20 cellular contexts compared by ENCODE assay signal in the genomic region with DNA sequence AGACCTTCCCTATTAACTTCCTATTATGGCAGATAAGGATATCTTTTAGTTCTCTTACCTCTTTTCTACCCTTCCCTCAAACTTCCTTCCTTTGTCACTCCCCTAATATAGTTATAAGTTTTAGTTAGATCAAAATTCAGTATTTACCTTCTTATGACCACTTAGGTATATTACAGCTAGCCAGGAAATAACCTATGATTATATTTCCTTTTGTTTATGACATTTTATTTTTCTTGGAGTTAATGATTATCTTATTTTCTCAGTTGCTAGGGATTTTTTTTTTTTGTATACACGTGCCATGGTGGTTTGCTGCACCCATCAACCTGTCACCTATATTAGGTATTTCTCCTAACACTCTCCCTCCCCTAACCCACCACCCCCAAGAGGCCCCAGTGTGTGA.
DNase-seq lines count a peak whose midpoint lies in the region; ATAC-seq, FAIRE-seq and TF ChIP-seq lines count a peak whose summit lies in the region.
"Had no signal": no experiment of that assay in that cellular context is flagged by ENCODE, and none has a peak within 500 bp of the region (broad histone marks: within the 10 kb centered on the region; RNA-seq: fewer than 3 reads in every experiment).

No MANE protein-coding gene starts in this region.

- H3K4me3 ChIP-seq in mucosa of descending colon = no peak overlapping the region
- H3K4me3 ChIP-seq: BLaER1 treated with 17β-estradiol and CSF1 and Interleukin-3, amounts not matched to agents 10 nM and 100 nM had no signal

- no peaks in the 10 kb centered on the region for H3K36me3 ChIP-seq in mucosa of descending colon (ENCODE audit: low read depth)
- H3K36me3 ChIP-seq: BLaER1 treated with 17β-estradiol and CSF1 and Interleukin-3, amounts not matched to agents 10 nM and 100 nM had no signal

- no peak for DNase-seq in left colon
- DNase-seq in mucosa of descending colon = peak in 1 of 3 donors; percentile 23
- no peak for DNase-seq in effector CD8-positive, alpha-beta T cell (lab: John Stamatoyannopoulos, UW)
- no peak for DNase-seq in AG20443 (ENCODE audit: low spot score)
- DNase-seq: 8988T; ACHN; AML-193; Caco-2; Calu3; CD4-positive, alpha-beta T cell; CD8-positive, alpha-beta T cell; DMS79 treated with DMSO at 0.1 percent for 48 hours; GF-D8 had no signal

- H3K9me3 ChIP-seq in mucosa of descending colon = no peaks in the 10 kb centered on the region
- H3K9me3 ChIP-seq: BLaER1 treated with 17β-estradiol and CSF1 and Interleukin-3, amounts not matched to agents 10 nM and 100 nM; Caco-2 had no signal

- no peak for TF ChIP-seq CTCF in mucosa of descending colon (IDR thresholded peaks at IDR 0.05)

- peak; percentile 85 for ATAC-seq in left colon
- ATAC-seq in mucosa of descending colon = peak; percentile 79
- ATAC-seq: CD8-positive, alpha-beta T cell had no signal

- peak; percentile 75 for FAIRE-seq in islet of Langerhans (lab: Jason Lieb, UNC)
- FAIRE-seq: A204.1, D721Med, G401.6, GM12891, GM19239 had no signal

- intact Hi-C loops in left colon (cut with DNase I, micrococcal nuclease) (loop anchor here in 1 of 2 donors (10.0 kb wide), 1 partner anchor 49 kb away; no protein-coding TSS in a partner anchor), mucosa of descending colon (cut with DNase I, micrococcal nuclease) (no loop called here)

- H3K4me1 ChIP-seq in mucosa of descending colon (ENCODE audit: low read depth) = peaks cover 6% of the 10 kb centered on the region
